8 cellular contexts compared by ENCODE assay signal in the genomic region with DNA sequence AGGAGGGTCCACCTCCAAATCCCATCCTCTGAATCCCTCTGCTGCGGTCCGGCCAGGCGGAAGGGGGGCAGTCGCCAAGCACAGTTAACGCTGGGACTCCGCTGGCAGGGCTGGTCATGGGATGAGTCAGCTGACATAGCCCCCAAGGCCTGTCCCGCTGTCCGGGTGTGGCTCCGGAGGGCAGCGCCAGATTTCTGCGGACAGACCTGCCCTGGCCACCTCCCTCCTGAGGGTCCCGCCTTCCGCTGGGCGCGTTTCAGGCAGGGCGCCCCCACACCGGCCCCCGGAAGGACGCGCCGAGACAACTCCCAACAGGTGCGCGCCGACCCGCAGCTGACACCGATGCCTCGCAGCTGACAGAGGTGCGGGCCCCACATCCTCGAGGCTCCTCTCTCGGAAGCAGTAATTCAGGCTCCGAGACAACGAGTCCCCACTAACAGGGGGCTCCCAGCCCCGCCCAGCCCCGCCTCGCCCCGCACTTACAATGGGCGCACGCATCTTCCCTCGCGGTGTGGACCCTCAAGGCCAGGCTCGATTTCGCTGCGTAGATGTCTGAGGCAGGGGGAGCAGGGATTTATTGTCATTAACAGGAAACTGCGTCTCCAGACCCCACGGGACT. TPM values are rescaled to one million over a fixed set of nuclear protein-coding genes. Genes with fewer than 3 reads are reported as not detected.
DNase-seq lines count a peak whose midpoint lies in the region; ATAC-seq and TF ChIP-seq lines count a peak whose summit lies in the region.

No MANE protein-coding gene starts in this region.

- H3K79me2 ChIP-seq in neural cell (replicated peaks; ENCODE audit: insufficient read depth, low read length), result no peaks in the 10 kb centered on the region

- no peak for TF ChIP-seq POLR2A in gastroesophageal sphincter (IDR thresholded peaks at IDR 0.05)
- TF ChIP-seq POLR2A in upper lobe of left lung (IDR thresholded peaks at IDR 0.05), result no peak

- TF ChIP-seq EP300 in gastroesophageal sphincter (IDR thresholded peaks at IDR 0.05) (no peak), neural cell (conservative IDR thresholded peaks at IDR 0.05; ENCODE audit: poor library complexity, severe bottlenecking) (no peak), upper lobe of left lung (IDR thresholded peaks at IDR 0.05) (no peak)

- no peaks in the 10 kb centered on the region for H3K9me2 ChIP-seq in neural cell (ENCODE audit: insufficient read depth, low read length)

- peak overlapping the region; percentile 41 to 63 for H3K4me3 ChIP-seq in gastroesophageal sphincter
- peak overlapping the region; percentile 66 for H3K4me3 ChIP-seq in neural cell (ENCODE audit: low read length)
- peak overlapping the region; percentile 60 to 82 (median 77) for H3K4me3 ChIP-seq in upper lobe of left lung

- 0 to 7% methylated on average over 5 of the region's 45 CpGs for WGBS in gastroesophageal sphincter (ENCODE audit: low coverage in 1 of 2), 2 donors
- WGBS in upper lobe of left lung, 2 donors, result 0% methylated on average over 5 to 27 of the region's 45 CpGs

- DNase-seq in NCI-H146 (lab: John Stamatoyannopoulos, UW) (peak; percentile 47), upper lobe of left lung (peak; percentile 71 to 90), NCI-H2196 treated with DMSO at 0.1 percent for 48 hours (lab: John Stamatoyannopoulos, UW; ENCODE audit: unreplicated experiment) (no peak), GF-D8 (lab: John Stamatoyannopoulos, UW) (no peak)
- DNase-seq in activated gamma-delta T cell treated with anti-CD3 and anti-CD28 coated beads, Interleukin-2, amount 50 U/mL, for 16 hours (ENCODE audit: low read depth), result peak; percentile 15

- peaks cover 0 to 48% (median 20%) of the 10 kb centered on the region in 3 donors for H3K4me1 ChIP-seq in gastroesophageal sphincter
- H3K4me1 ChIP-seq in upper lobe of left lung, result peaks cover 26 to 42% (median 35%) of the 10 kb centered on the region in 4 donors

- H3K27ac ChIP-seq in gastroesophageal sphincter, result peak overlapping the region; percentile 20 to 92 (median 88)
- no peak overlapping the region for H3K27ac ChIP-seq in neural cell (ENCODE audit: low read length)
- H3K27ac ChIP-seq in upper lobe of left lung, result peak overlapping the region; percentile 88 to 93 (median 90)

- peak overlapping the region; percentile 17 for H3K4me2 ChIP-seq in neural cell (ENCODE audit: low read length)

- H2AFZ ChIP-seq in neural cell (ENCODE audit: low read depth, low read length), result no peak overlapping the region

- no peaks in the 10 kb centered on the region for H3F3A ChIP-seq in neural cell (ENCODE audit: insufficient read depth, low read length, poor library complexity, severe bottlenecking)

- no peaks in the 10 kb centered on the region for H3K9me3 ChIP-seq in gastroesophageal sphincter
- no peaks in the 10 kb centered on the region for H3K9me3 ChIP-seq in neural cell (ENCODE audit: low read length)
- H3K9me3 ChIP-seq in upper lobe of left lung, result no peaks in the 10 kb centered on the region

- no peak for TF ChIP-seq CTCF in gastroesophageal sphincter (IDR thresholded peaks at IDR 0.05)
- TF ChIP-seq CTCF in neural cell (IDR thresholded peaks at IDR 0.05; ENCODE audit: poor library complexity, severe bottlenecking), result no peak
- TF ChIP-seq CTCF in upper lobe of left lung (IDR thresholded peaks at IDR 0.05), result peak in 1 of 6 experiments; percentile 3

- ATAC-seq in GM18867 (IDR thresholded peaks at IDR 0.05; ENCODE audit: unreplicated experiment) (peak; percentile 35), gastroesophageal sphincter (peak; percentile 53), upper lobe of left lung (ENCODE audit: low FRiP score in 2 of 2) (peak; percentile 79 to 85)

- TF ChIP-seq RAD21 in neural cell (conservative IDR thresholded peaks at IDR 0.05), result no peak

- no peaks in the 10 kb centered on the region for H3K27me3 ChIP-seq in gastroesophageal sphincter
- H3K27me3 ChIP-seq in neural cell (ENCODE audit: insufficient read depth, low read depth, low read length), result peaks cover 28% of the 10 kb centered on the region
- no peaks in the 10 kb centered on the region for H3K27me3 ChIP-seq in upper lobe of left lung

- H4K20me1 ChIP-seq in neural cell (ENCODE audit: insufficient read depth), result no peaks in the 10 kb centered on the region

- no peaks in the 10 kb centered on the region for H3K36me3 ChIP-seq in gastroesophageal sphincter
- H3K36me3 ChIP-seq in neural cell (ENCODE audit: insufficient read depth, low read length), result no peaks in the 10 kb centered on the region
- no peaks in the 10 kb centered on the region for H3K36me3 ChIP-seq in upper lobe of left lung

- peak overlapping the region; percentile 16 for H3K9ac ChIP-seq in neural cell (ENCODE audit: low read length)

TF ChIP-seq in neural cell, 6 proteins besides CTCF, POLR2A, EP300 and RAD21:
- TF ChIP-seq POLR2AphosphoS5 (IDR thresholded peaks at IDR 0.05), result peak; percentile 19
- no peak for TF ChIP-seq EZH2 (IDR thresholded peaks at IDR 0.05; ENCODE audit: borderline replicate concordance, insufficient read depth, low read length, poor library complexity, severe bottlenecking)

RNA-seq across cellular contexts. Expression of a gene that starts 0.6 kb away (rescaled TPM):
- total RNA-seq in gastroesophageal sphincter (10 to 100 TPM; 45.9 to 69.1 (median 53.2) TPM), upper lobe of left lung (100 to 1,000 TPM in 3 of 6 donors, 10 to 100 TPM in 3; 36.7 to 128 (median 89.5) TPM)
- not detected in 2 replicates for polyA plus RNA-seq in neural cell
- polyA minus RNA-seq in neural cell, result not detected in 2 replicates

RNA-seq across cellular contexts. Expression of a gene that starts 50.4 kb away (rescaled TPM):
- total RNA-seq in gastroesophageal sphincter (not detected), upper lobe of left lung (10 to 100 TPM in 1 of 6 donors, 1 to 10 TPM in 5; 1.9 to 10.5 (median 5.5) TPM)
- polyA plus RNA-seq in neural cell, result not detected in 2 replicates
- polyA minus RNA-seq in neural cell, result not detected in 2 replicates

RNA-seq across cellular contexts. Expression of a gene that starts 57.5 kb away (rescaled TPM):
- total RNA-seq in gastroesophageal sphincter (100 to 1,000 TPM; 155 to 221 (median 202) TPM), upper lobe of left lung (10 to 100 TPM; 16.8 to 75.1 (median 61.2) TPM)
- polyA plus RNA-seq in neural cell, result 2.4 and 4.0 TPM in 2 replicates
- 3.9 and 6.3 TPM in 2 replicates for polyA minus RNA-seq in neural cell

Comparison
In these comparisons a context has a peak if more than half of its experiments do, and no peak if none do; other contexts are left out.
1. DNase-seq: peak in NCI-H146 (single experiment), activated gamma-delta T cell treated with anti-CD3 and anti-CD28 coated beads, Interleukin-2, amount 50 U/mL, for 16 hours (single experiment) and upper lobe of left lung (2 of 2); none in NCI-H2196 treated with DMSO at 0.1 percent for 48 hours (single experiment) and GF-D8 (single experiment).
2. Peak in every context shown above with its lines, with median percentiles within 50 percentile points of each other: ATAC-seq and H3K4me3 ChIP-seq.